7 cellular contexts compared by ENCODE assay signal in the genomic region with DNA sequence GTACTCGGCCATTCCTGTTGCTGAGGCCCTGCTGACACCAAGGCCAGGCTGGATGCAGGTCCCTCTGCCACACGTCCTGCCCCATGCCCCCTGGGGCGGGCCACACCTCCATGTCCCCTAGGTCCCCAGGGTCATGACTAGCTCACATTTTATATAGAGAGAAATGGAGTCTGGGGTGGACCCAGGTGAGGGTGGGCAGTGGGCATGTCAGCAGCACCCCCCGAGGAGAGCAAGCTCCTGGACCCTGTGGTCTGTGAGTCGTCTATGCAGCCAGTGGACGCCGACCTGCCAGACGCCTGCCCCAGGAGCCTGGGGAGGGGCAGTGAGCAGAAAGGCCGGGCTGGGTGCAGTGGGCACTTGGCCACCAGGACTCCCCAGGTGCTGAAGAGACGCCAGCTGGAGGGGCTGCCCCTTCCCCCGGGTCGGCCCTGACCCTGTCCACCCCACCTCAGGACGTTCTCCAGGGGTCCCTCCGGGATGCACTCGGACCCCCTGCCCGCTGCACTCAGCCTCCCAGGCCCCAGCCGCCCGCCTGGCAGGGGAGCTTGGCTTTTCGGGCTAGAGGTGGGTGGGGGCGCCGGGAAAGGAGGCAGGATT. TPM values are rescaled to one million over a fixed set of nuclear protein-coding genes. Genes with fewer than 3 reads are reported as not detected.
DNase-seq lines count a peak whose midpoint lies in the region; ATAC-seq and TF ChIP-seq lines count a peak whose summit lies in the region.
"Had no signal": no experiment of that assay in that cellular context is flagged by ENCODE, and none has a peak within 500 bp of the region (broad histone marks: within the 10 kb centered on the region; RNA-seq: fewer than 3 reads in every experiment).

No MANE protein-coding gene starts in this region.

- H3K9ac ChIP-seq in SK-N-MC (ENCODE audit: insufficient read length): no peak overlapping the region
- H3K9ac ChIP-seq in neural cell (ENCODE audit: low read length): no peak overlapping the region

- peaks cover 6% of the 10 kb centered on the region for H3K27me3 Mint-ChIP-seq in Caco-2 (ENCODE audit: insufficient read depth, unreplicated experiment)
- H3K27me3 Mint-ChIP-seq in T-cell: peaks cover 24 to 44% of the 10 kb centered on the region in 2 donors

- no peak overlapping the region for H3K27ac Mint-ChIP-seq in Caco-2 (ENCODE audit: unreplicated experiment)
- H3K27ac Mint-ChIP-seq in T-cell: no peak overlapping the region

- H3K79me2 ChIP-seq in neural cell (replicated peaks; ENCODE audit: insufficient read depth, low read length): no peaks in the 10 kb centered on the region

- H3K4me3 Mint-ChIP-seq in Caco-2 (ENCODE audit: unreplicated experiment) (peak overlapping the region; percentile 68), T-cell (peak overlapping the region in 1 of 3 donors; percentile 9)

- no peaks in the 10 kb centered on the region for H3F3A ChIP-seq in neural cell (ENCODE audit: insufficient read depth, low read length, poor library complexity, severe bottlenecking)

- H3K4me2 ChIP-seq in neural cell (ENCODE audit: low read length): no peak overlapping the region

- intact Hi-C loops in Caco-2 (cut with micrococcal nuclease; ENCODE audit: unreplicated experiment): loop anchor here (5.0 kb wide), 1 partner anchor 37 kb away; no protein-coding TSS in a partner anchor

- H3K4me3 ChIP-seq in Caco-2 (ENCODE audit: low read depth, low read length) (no peak overlapping the region), SK-N-MC (peak overlapping the region; percentile 28; the same call in 1 of the 2 replicates), neural cell (ENCODE audit: low read length) (peak overlapping the region; percentile 42)

- no peak for DNase-seq in Caco-2
- no peak for DNase-seq in SK-N-MC (ENCODE audit: low read depth, low spot score)
- no peak for DNase-seq in effector CD4-positive, alpha-beta T cell
- DNase-seq in T-cell: no peak
- DNase-seq in T-helper 1 cell: no peak

- no peaks in the 10 kb centered on the region for H3K9me2 ChIP-seq in neural cell (ENCODE audit: insufficient read depth, low read length)

- no peaks in the 10 kb centered on the region for H3K9me3 ChIP-seq in Caco-2
- H3K9me3 ChIP-seq in SK-N-MC (ENCODE audit: low read depth, low read length): no peaks in the 10 kb centered on the region
- no peaks in the 10 kb centered on the region for H3K9me3 ChIP-seq in neural cell (ENCODE audit: low read length)

- H3K36me3 ChIP-seq in Caco-2 (ENCODE audit: control insufficient read depth, insufficient read depth, low read length) (no peaks in the 10 kb centered on the region), SK-N-MC (ENCODE audit: insufficient read depth, low read length) (peaks cover 8% of the 10 kb centered on the region), neural cell (ENCODE audit: insufficient read depth, low read length) (no peaks in the 10 kb centered on the region)

- H4K20me1 ChIP-seq in neural cell (ENCODE audit: insufficient read depth): no peaks in the 10 kb centered on the region

- peaks cover 6% of the 10 kb centered on the region for H3K4me1 Mint-ChIP-seq in Caco-2 (ENCODE audit: low read depth, unreplicated experiment)
- H3K4me1 Mint-ChIP-seq in T-cell: peaks cover 5 to 14% (median 13%) of the 10 kb centered on the region in 3 donors

- H3K27me3 ChIP-seq in Caco-2 (replicated peaks; ENCODE audit: control insufficient read depth, insufficient read depth, low read length) (peaks cover 6% of the 10 kb centered on the region; the same call in 1 of the 2 replicates), neural cell (ENCODE audit: insufficient read depth, low read depth, low read length) (peaks cover 64% of the 10 kb centered on the region)

- H3K9me3 Mint-ChIP-seq in Caco-2 (ENCODE audit: unreplicated experiment) (no peaks in the 10 kb centered on the region), T-cell (no peaks in the 10 kb centered on the region)

- no peak for ATAC-seq in T-cell (replicated peaks in 1 of 4)
- ATAC-seq: esophagus mucosa had no signal

- TF ChIP-seq EP300 in neural cell (conservative IDR thresholded peaks at IDR 0.05; ENCODE audit: poor library complexity, severe bottlenecking): no peak

- TF ChIP-seq RAD21 in neural cell (conservative IDR thresholded peaks at IDR 0.05): no peak

- BruUV-seq in Caco-2 (replicated peaks; lab: Mats Ljungman, UMichigan): no TSS peak

- H3K36me3 Mint-ChIP-seq in Caco-2 (ENCODE audit: insufficient read depth, unreplicated experiment) (peaks cover 16% of the 10 kb centered on the region), T-cell (no peaks in the 10 kb centered on the region)

- no peak overlapping the region for H2AFZ ChIP-seq in neural cell (ENCODE audit: low read depth, low read length)

- peaks cover 20% of the 10 kb centered on the region for H3K4me1 ChIP-seq in Caco-2

- CTCF ChIA-PET in Caco-2 (lab: Charles Lee) (interaction anchor here (0.6 to 2.1 kb wide), 2 partner anchors 30 to 35 kb away, joined by 5 to 8 read pairs; no protein-coding TSS in a partner anchor), T-cell (lab: Charles Lee) (no interaction called here)

- H3K27ac ChIP-seq in SK-N-MC: peak overlapping the region; percentile 85
- H3K27ac ChIP-seq in neural cell (ENCODE audit: low read length): no peak overlapping the region

- TF ChIP-seq CTCF in Caco-2 (IDR thresholded peaks at IDR 0.05; ENCODE audit: insufficient read depth in 1 of 2, low read depth in 1 of 2, low read length in 1 of 2, severe bottlenecking in 1 of 2, unreplicated experiment in 1 of 2): no peak
- no peak for TF ChIP-seq CTCF in neural cell (IDR thresholded peaks at IDR 0.05; ENCODE audit: poor library complexity, severe bottlenecking)

- POLR2A ChIA-PET in Caco-2 (lab: Charles Lee) (no interaction called here), T-cell (lab: Charles Lee) (no interaction called here)

TF ChIP-seq in neural cell, 6 proteins besides CTCF, POLR2A, EP300 and RAD21:
- no peak for TF ChIP-seq EZH2 (IDR thresholded peaks at IDR 0.05; ENCODE audit: borderline replicate concordance, insufficient read depth, low read length, poor library complexity, severe bottlenecking)
- TF ChIP-seq SMC3 (conservative IDR thresholded peaks at IDR 0.05; ENCODE audit: poor library complexity): no peak
- TF ChIP-seq, protein P1, sequence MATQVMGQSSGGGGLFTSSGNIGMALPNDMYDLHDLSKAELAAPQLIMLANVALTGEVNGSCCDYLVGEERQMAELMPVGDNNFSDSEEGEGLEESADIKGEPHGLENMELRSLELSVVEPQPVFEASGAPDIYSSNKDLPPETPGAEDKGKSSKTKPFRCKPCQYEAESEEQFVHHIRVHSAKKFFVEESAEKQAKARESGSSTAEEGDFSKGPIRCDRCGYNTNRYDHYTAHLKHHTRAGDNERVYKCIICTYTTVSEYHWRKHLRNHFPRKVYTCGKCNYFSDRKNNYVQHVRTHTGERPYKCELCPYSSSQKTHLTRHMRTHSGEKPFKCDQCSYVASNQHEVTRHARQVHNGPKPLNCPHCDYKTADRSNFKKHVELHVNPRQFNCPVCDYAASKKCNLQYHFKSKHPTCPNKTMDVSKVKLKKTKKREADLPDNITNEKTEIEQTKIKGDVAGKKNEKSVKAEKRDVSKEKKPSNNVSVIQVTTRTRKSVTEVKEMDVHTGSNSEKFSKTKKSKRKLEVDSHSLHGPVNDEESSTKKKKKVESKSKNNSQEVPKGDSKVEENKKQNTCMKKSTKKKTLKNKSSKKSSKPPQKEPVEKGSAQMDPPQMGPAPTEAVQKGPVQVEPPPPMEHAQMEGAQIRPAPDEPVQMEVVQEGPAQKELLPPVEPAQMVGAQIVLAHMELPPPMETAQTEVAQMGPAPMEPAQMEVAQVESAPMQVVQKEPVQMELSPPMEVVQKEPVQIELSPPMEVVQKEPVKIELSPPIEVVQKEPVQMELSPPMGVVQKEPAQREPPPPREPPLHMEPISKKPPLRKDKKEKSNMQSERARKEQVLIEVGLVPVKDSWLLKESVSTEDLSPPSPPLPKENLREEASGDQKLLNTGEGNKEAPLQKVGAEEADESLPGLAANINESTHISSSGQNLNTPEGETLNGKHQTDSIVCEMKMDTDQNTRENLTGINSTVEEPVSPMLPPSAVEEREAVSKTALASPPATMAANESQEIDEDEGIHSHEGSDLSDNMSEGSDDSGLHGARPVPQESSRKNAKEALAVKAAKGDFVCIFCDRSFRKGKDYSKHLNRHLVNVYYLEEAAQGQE (IDR thresholded peaks at IDR 0.05; ENCODE audit: borderline replicate concordance): no peak
- no peak for TF ChIP-seq TAF1 (IDR thresholded peaks at IDR 0.05; ENCODE audit: low read depth)
- TF ChIP-seq MXI1 (conservative IDR thresholded peaks at IDR 0.05; ENCODE audit: poor library complexity, severe bottlenecking): no peak
- TF ChIP-seq POLR2AphosphoS5 (IDR thresholded peaks at IDR 0.05): no peak

RNA-seq across cellular contexts. Expression of gene SAMD11, which starts 15.9 kb away (rescaled TPM):
- 0.54 and 0.63 TPM in 2 replicates for total RNA-seq in Caco-2 (2022)
- 11.2 and 21.6 TPM in 2 replicates for polyA plus RNA-seq in neural cell
- 3.6 and 6.1 TPM in 2 replicates for polyA minus RNA-seq in neural cell
- total RNA-seq in T-cell: under 1 TPM in 3 of 5 donors, not detected in 2; 0.32 to 0.70 (median 0.53) TPM

RNA-seq across cellular contexts. Expression of gene NOC2L, which starts 19.4 kb away (rescaled TPM):
- total RNA-seq in Caco-2 (2022) (93.4 and 94.1 TPM in 2 replicates), T-cell (10 to 100 TPM; 58.7 to 92.2 (median 83.4) TPM)
- 77.2 and 78.2 TPM in 2 replicates for polyA plus RNA-seq in neural cell
- 70.8 and 77.2 TPM in 2 replicates for polyA minus RNA-seq in neural cell

RNA-seq across cellular contexts. Expression of gene KLHL17, which starts 20.8 kb away (rescaled TPM):
- 33.1 and 34.4 TPM in 2 replicates for total RNA-seq in Caco-2 (2022)
- polyA plus RNA-seq in neural cell: 52.3 and 64.2 TPM in 2 replicates
- 9.5 and 14.9 TPM in 2 replicates for polyA minus RNA-seq in neural cell
- 10 to 100 TPM; 17.5 to 45.3 (median 37.1) TPM for total RNA-seq in T-cell

RNA-seq across cellular contexts. Expression of gene PLEKHN1, which starts 26.7 kb away (rescaled TPM):
- total RNA-seq in Caco-2 (2022): 3.1 and 4.0 TPM in 2 replicates
- 0.28 and 1.1 TPM in 2 replicates for polyA plus RNA-seq in neural cell
- not detected in 2 replicates for polyA minus RNA-seq in neural cell
- total RNA-seq in T-cell: 1 to 10 TPM in 4 of 5 donors, under 1 TPM in 1; 0.30 to 9.9 (median 7.3) TPM

RNA-seq across cellular contexts. Expression of gene PERM1, which starts 42.3 kb away (rescaled TPM):
- 0.18 and 0.65 TPM in 2 replicates for total RNA-seq in Caco-2 (2022)
- not detected in 2 replicates for polyA plus RNA-seq in neural cell
- not detected in 2 replicates for polyA minus RNA-seq in neural cell
- total RNA-seq in T-cell: not detected
- total RNA-seq: esophagus mucosa had no signal
